ENCODE assay signal across 22 cellular contexts in the genomic region with DNA sequence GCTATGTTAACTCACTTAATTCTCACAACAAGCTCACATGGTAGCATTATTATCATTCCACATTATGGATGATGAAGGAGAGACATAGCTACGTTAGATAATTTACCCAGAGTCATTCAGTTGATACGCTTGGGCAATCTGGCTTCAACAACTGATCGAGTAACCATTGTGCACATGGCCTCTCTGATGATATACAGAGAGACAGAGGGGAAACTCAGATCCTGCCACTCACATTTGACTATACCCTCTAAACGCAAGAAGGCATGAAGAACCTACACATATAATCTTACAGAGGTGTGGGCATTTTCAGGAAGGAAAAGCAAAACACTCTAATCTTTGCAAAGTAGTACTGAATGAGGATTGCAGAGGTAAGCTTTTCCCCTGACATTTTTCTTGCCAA.
DNase-seq lines count a peak whose midpoint lies in the region; ATAC-seq and TF ChIP-seq lines count a peak whose summit lies in the region.
"Had no signal": no experiment of that assay in that cellular context is flagged by ENCODE, and none has a peak within 500 bp of the region (broad histone marks: within the 10 kb centered on the region; RNA-seq: fewer than 3 reads in every experiment).

No MANE protein-coding gene starts in this region.

- peak overlapping the region; percentile 38; the same call in 1 of the 2 replicates for H3K4me2 ChIP-seq in MM.1S (ENCODE audit: low read depth, low read length)
- H3K4me2 ChIP-seq: PC-9 had no signal

- H3F3A ChIP-seq in MM.1S (ENCODE audit: insufficient read depth, low read length), result peaks cover 6% of the 10 kb centered on the region; the same call in 1 of the 2 replicates

- peak overlapping the region; percentile 47; the same call in 1 of the 2 replicates for H3K27ac ChIP-seq in MM.1S (ENCODE audit: low read length)
- H3K27ac ChIP-seq: HL-60, PC-9, SJCRH30 had no signal

- no peak overlapping the region for H3K9ac ChIP-seq in MM.1S (ENCODE audit: low read length)

- no peaks in the 10 kb centered on the region for H3K27me3 ChIP-seq in MM.1S (replicated peaks; ENCODE audit: insufficient read depth, low read length)
- H3K27me3 ChIP-seq: SJCRH30 had no signal

- H3K9me3 ChIP-seq in MM.1S (replicated peaks; ENCODE audit: insufficient read depth, low read length), result no peaks in the 10 kb centered on the region; the same call in 1 of the 2 replicates

- TF ChIP-seq CTCF in GM12865 (IDR thresholded peaks at IDR 0.05; ENCODE audit: insufficient read depth, low read depth, low read length, missing control alignments) (no peak), MM.1S (IDR thresholded peaks at IDR 0.05; ENCODE audit: low read length) (no peak)

- no peaks in the 10 kb centered on the region for H4K20me1 ChIP-seq in MM.1S (ENCODE audit: insufficient read depth, low read length)

- DNase-seq in GM12865 (ENCODE audit: low read depth) (peak; percentile 16), MM.1S (peak; percentile 38), NCI-H2171 (lab: John Stamatoyannopoulos, UW) (no peak)
- DNase-seq: Calu3; DMS79 treated with DMSO at 0.1 percent for 48 hours; NCI-H1092; NCI-H1417 treated with DMSO at 0.1 percent for 48 hours; NCI-H1694 treated with DMSO at 0.1 percent for 48 hours; NCI-H524; NCI-H748 treated with DMSO at 0.1 percent for 48 hours; NK-92 treated with Interleukin-12 subunit alpha and Interleukin-12 subunit beta, amount 100 ng/mL, for 24 hours; PC-9; SJCRH30; T-helper 17 cell had no signal

- no peaks in the 10 kb centered on the region for H3K79me2 ChIP-seq in MM.1S (ENCODE audit: low read length)

- H3K4me1 ChIP-seq in MM.1S (ENCODE audit: low read length), result peaks cover 28% of the 10 kb centered on the region
- H3K4me1 ChIP-seq: SJCRH30 had no signal

- H2AFZ ChIP-seq in MM.1S (ENCODE audit: low read length), result peak overlapping the region; percentile 11; the same call in 1 of the 2 replicates
- H2AFZ ChIP-seq: PC-9 had no signal

- no peak overlapping the region for H3K4me3 ChIP-seq in GM12865 (ENCODE audit: low read depth, low read length)
- H3K4me3 ChIP-seq in MM.1S (ENCODE audit: low read length), result peak overlapping the region; percentile 2; the same call in 1 of the 2 replicates
- H3K4me3 ChIP-seq: PC-9, SJCRH30 had no signal

- H3K36me3 ChIP-seq in MM.1S (replicated peaks; ENCODE audit: insufficient read depth, low read length), result no peaks in the 10 kb centered on the region
- H3K36me3 ChIP-seq: SJCRH30 had no signal

- peak; percentile 37 for ATAC-seq in GM18870 (IDR thresholded peaks at IDR 0.05; ENCODE audit: unreplicated experiment)
- peak; percentile 56 for ATAC-seq in HG02678 (IDR thresholded peaks at IDR 0.05; ENCODE audit: unreplicated experiment)
- no peak for ATAC-seq in GM19455 (IDR thresholded peaks at IDR 0.05; ENCODE audit: unreplicated experiment)
- ATAC-seq in GM21447 (IDR thresholded peaks at IDR 0.05; ENCODE audit: unreplicated experiment), result no peak
- ATAC-seq: HCT116, Right ventricle myocardium inferior, SK-N-SH treated with all-trans-retinoic acid at 6 μM for 48 hours, T-helper 17 cell had no signal

- no peaks in the 10 kb centered on the region for H3K9me2 ChIP-seq in MM.1S (replicated peaks; ENCODE audit: insufficient read depth, low read length)

Comparison
In these comparisons a context has a peak if more than half of its experiments do, and no peak if none do; other contexts are left out.
1. ATAC-seq: peak in GM18870 (single experiment) and HG02678 (single experiment); none in GM19455 (single experiment) and GM21447 (single experiment).